Comparison of ENCODE assay signal across 12 cellular contexts in the genomic region with DNA sequence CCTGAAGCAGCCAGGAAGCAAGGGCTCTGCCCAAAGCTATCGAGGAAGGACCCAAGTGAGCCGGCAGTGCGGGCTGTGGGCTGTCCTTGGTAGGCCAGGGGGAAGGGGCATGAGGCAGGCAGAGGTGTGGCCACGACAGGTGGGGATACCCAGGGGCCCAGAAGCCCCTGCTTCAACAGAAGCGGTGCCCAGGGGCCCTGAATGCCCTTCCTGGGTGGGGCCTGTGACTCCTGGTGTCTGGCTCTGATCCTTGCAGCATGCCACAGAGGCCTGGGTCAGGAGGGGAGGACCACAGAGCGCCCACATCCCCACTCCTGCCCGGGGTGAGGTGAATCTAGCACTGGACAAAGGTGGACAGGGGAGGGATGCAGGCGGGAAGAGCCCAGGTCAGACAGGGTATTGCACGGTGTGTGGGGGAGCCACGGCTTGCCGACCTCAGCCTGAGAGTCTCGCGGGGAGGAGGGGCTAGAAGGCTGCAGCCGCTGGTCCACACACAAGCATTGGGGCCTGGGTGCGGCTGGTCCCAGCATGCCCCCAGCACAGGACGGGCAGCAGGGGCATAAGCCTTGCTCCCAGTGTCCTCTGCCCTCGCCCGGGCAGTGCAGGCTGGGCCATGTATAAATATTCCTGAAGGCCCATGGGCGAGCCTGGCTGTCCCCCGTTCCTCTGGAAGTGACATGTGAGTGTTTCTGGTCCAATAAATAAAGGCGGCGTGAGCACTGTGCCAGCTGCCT. TPM values are rescaled to one million over a fixed set of nuclear protein-coding genes. Genes with fewer than 3 reads are reported as not detected.
A peak's percentile ranks its signal among the peaks of the same experiment; 100 is the strongest.
DNase-seq lines count a peak whose midpoint lies in the region; TF ChIP-seq lines count a peak whose summit lies in the region.
"Had no signal": no experiment of that assay in that cellular context is flagged by ENCODE, and none has a peak within 500 bp of the region (broad histone marks: within the 10 kb centered on the region; RNA-seq: fewer than 3 reads in every experiment).

No MANE protein-coding gene starts in this region.

- peaks cover 31% of the 10 kb centered on the region for H3K4me1 ChIP-seq in GM23248 (ENCODE audit: insufficient read depth)
- H3K4me1 ChIP-seq in spleen = peaks cover 7 to 35% (median 27%) of the 10 kb centered on the region in 6 donors

- in situ Hi-C loops in GM23248 (cut with MboI) = no loop called here

- H4K20me1 ChIP-seq in GM23248 (ENCODE audit: insufficient read depth) = no peaks in the 10 kb centered on the region

- H3K79me2 ChIP-seq in GM23248 (ENCODE audit: insufficient read depth) = no peaks in the 10 kb centered on the region; the same call in 1 of the 2 replicates

- H3F3A ChIP-seq in GM23248 (ENCODE audit: insufficient read depth) = peaks cover 24% of the 10 kb centered on the region

- H3K4me3 ChIP-seq in GM23248 = no peak overlapping the region
- H3K4me3 ChIP-seq in spleen = no peak overlapping the region

- H3K9ac ChIP-seq in GM23248 = peak overlapping the region; percentile 68; the same call in 1 of the 2 replicates

- intact Hi-C loops in spleen (cut with DNase I; ENCODE audit: low total_unique reads) = loop anchor here (10.0 kb wide), 1 partner anchor 96 kb away; no protein-coding TSS in a partner anchor

- 69 to 71% methylated on average over 16 to 22 of the region's 22 CpGs for WGBS in GM23248 (ENCODE audit: low coverage in 1 of 2, low lambda C conversion rate in 2 of 2, missing lambda C conversion rate in 2 of 2), 2 experiments
- 89 to 91% (median 90%) methylated on average over 16 to 22 of the region's 22 CpGs for WGBS in spleen, 5 donors

- TF ChIP-seq CTCF in brain (conservative IDR thresholded peaks at IDR 0.05) = no peak
- TF ChIP-seq CTCF in spleen (IDR thresholded peaks at IDR 0.05 in 8 of 11, conservative IDR thresholded peaks at IDR 0.05 in 3 of 11) = no peak

- H3K9me2 ChIP-seq in GM23248 (ENCODE audit: insufficient read depth) = no peaks in the 10 kb centered on the region

- H3K4me3 Mint-ChIP-seq in brain = no peak overlapping the region
- H3K4me3 Mint-ChIP-seq: immature natural killer cell had no signal

- no peak for TF ChIP-seq POLR2A in spleen (IDR thresholded peaks at IDR 0.05)

- H3K36me3 Mint-ChIP-seq in brain = peaks cover 36% of the 10 kb centered on the region

- H3K4me1 Mint-ChIP-seq in brain = peaks cover 15% of the 10 kb centered on the region

- no peaks in the 10 kb centered on the region for H3K27me3 Mint-ChIP-seq in brain
- H3K27me3 Mint-ChIP-seq: naive thymus-derived CD8-positive, alpha-beta T cell had no signal

- peak overlapping the region in 3 of 5 experiments; percentile 38 to 55 (median 51) for H3K27ac Mint-ChIP-seq in brain

- no peaks in the 10 kb centered on the region for H3K9me3 Mint-ChIP-seq in brain
- H3K9me3 Mint-ChIP-seq: immature natural killer cell; naive thymus-derived CD8-positive, alpha-beta T cell had no signal

- H3K4me2 ChIP-seq in GM23248 (ENCODE audit: unreplicated experiment) = no peak overlapping the region

- DNase-seq in GM23248 (no peak), spleen (no peak), HPDE6-E6E7 (ENCODE audit: extremely low spot score) (no peak), NCI-H446 treated with DMSO at 0.1 percent for 48 hours (lab: John Stamatoyannopoulos, UW) (no peak), NCI-H1694 (lab: John Stamatoyannopoulos, UW) (no peak), foreskin melanocyte (no peak)
- DNase-seq: activated naive CD4-positive, alpha-beta T cell treated with Interleukin-2 at 50 U/mL for 16 hours; EL; immature natural killer cell; naive thymus-derived CD8-positive, alpha-beta T cell had no signal

- peaks cover 16% of the 10 kb centered on the region; the same call in 1 of the 2 replicates for H3K36me3 ChIP-seq in GM23248 (ENCODE audit: low read depth)
- H3K36me3 ChIP-seq in spleen = peaks cover 2 to 59% (median 30%) of the 10 kb centered on the region in 6 donors

- no peaks in the 10 kb centered on the region for H3K9me3 ChIP-seq in GM23248 (ENCODE audit: low read depth)
- no peaks in the 10 kb centered on the region for H3K9me3 ChIP-seq in spleen

- H3K27me3 ChIP-seq in GM23248 (replicated peaks; ENCODE audit: insufficient read depth) (no peaks in the 10 kb centered on the region), layer of hippocampus (ENCODE audit: control insufficient read depth, insufficient read depth, low read length) (no peaks in the 10 kb centered on the region), spleen (replicated peaks in 1 of 7) (no peaks in the 10 kb centered on the region)

- H3K27ac ChIP-seq in GM23248 = peak overlapping the region; percentile 85
- peak overlapping the region; percentile 52 for H3K27ac ChIP-seq in layer of hippocampus (ENCODE audit: low read depth, low read length)
- H3K27ac ChIP-seq in spleen = peak overlapping the region in 5 of 8 donors; percentile 48 to 76 (median 71)

- no peak overlapping the region for H2AFZ ChIP-seq in GM23248

RNA-seq across cellular contexts. Expression of gene MAFF, which starts 19.0 kb away (rescaled TPM):
- total RNA-seq in GM23248 (2014; rRNA removed; shearing (Covaris generic)) = 68.1 and 73.0 TPM in 2 replicates
- 34.6 and 37.1 TPM in 2 replicates for polyA plus RNA-seq in GM23248 (2016; fragmentation: Nextera tagmentation; extraction: Ambion mirVana)
- polyA plus RNA-seq in brain (ENCODE audit: insufficient read depth, low read depth, low replicate concordance) = 10.5 TPM
- total RNA-seq in spleen = 10 to 100 TPM in 3 of 7 donors, 1 to 10 TPM in 4; 6.7 to 32.4 (median 9.0) TPM
- 10 to 100 TPM in 1 of 3 donors, 1 to 10 TPM in 2; 2.1 to 11.5 (median 3.7) TPM for polyA plus RNA-seq in spleen

RNA-seq across cellular contexts. Expression of gene PLA2G6, which starts 39.2 kb away (rescaled TPM):
- total RNA-seq in GM23248 (2014; rRNA removed; shearing (Covaris generic)) = 5.5 and 28.3 TPM in 2 replicates
- polyA plus RNA-seq in GM23248 (2016; fragmentation: Nextera tagmentation; extraction: Ambion mirVana) = 5.6 and 6.5 TPM in 2 replicates
- polyA plus RNA-seq in brain (ENCODE audit: insufficient read depth, low read depth, low replicate concordance) = 30.3 TPM
- total RNA-seq in spleen = 10 to 100 TPM; 33.8 to 60.9 (median 56.4) TPM
- polyA plus RNA-seq in spleen = 10 to 100 TPM; 18.1 to 39.6 (median 27.0) TPM

RNA-seq across cellular contexts. Expression of gene TMEM184B, which starts 52.0 kb away (rescaled TPM):
- 73.2 and 91.0 TPM in 2 replicates for total RNA-seq in GM23248 (2014; rRNA removed; shearing (Covaris generic))
- polyA plus RNA-seq in GM23248 (2016; fragmentation: Nextera tagmentation; extraction: Ambion mirVana) (82.7 and 83.7 TPM in 2 replicates), brain (ENCODE audit: insufficient read depth, low read depth, low replicate concordance) (97.3 TPM), spleen (10 to 100 TPM in 1 of 3 donors, 1 to 10 TPM in 2; 5.0 to 18.3 (median 7.9) TPM)
- 100 to 1,000 TPM in 1 of 7 donors, 10 to 100 TPM in 6; 37.1 to 105 (median 65.6) TPM for total RNA-seq in spleen
